Comparison of ENCODE assay signal across 10 cellular contexts in the genomic region with DNA sequence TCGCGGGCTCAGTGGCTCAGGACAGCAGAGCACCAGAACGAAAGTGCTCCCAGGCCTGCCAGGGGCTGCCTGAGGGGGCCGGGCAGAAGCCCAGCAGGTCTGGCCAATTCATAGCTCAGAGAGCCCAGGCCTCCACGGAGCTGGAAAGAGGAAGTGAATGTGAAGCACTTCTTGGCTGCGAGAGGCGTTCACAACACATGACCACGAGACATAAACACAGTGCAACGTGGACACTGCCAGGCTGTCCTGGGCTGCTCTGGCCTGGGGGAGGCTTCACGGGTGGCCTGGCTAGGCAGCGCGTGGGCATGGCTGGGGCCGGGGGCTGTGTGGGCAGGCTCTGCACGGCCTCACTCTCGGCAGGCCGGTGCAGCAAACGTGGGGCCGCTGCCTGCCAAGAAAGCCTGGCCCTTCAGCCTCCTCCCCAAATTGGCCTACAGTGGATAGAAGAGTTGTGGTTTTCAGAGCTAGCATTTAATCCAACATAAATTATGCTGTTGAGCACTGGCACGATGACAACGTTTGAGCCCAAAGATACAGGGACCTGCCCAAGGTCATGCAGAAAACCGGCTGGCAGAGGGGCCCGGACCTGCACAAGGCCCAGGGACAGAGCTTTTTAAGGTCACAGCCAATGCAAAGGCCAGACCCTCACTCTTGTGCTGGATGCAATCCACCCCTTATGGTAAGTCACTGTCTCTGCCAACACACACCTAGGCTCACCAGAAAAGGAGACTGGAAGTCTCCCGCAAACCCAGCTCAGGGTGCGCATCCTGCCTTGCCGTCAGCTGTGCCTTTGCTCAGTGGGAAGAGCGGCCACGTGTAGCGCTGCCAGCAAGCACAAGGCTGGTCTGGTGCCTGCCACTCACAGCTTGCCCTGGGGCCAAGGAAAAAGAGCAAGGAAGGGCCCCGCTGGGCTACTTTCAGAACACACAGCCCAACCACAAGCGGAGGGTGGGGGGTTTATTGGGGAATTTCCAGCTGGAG. TPM values are rescaled to one million over a fixed set of nuclear protein-coding genes. Genes with fewer than 3 reads are reported as not detected.
DNase-seq lines count a peak whose midpoint lies in the region; TF ChIP-seq lines count a peak whose summit lies in the region.
"Had no signal": no experiment of that assay in that cellular context is flagged by ENCODE, and none has a peak within 500 bp of the region (broad histone marks: within the 10 kb centered on the region; RNA-seq: fewer than 3 reads in every experiment).

No MANE protein-coding gene starts in this region.

- in situ Hi-C loops in GM13977 (cut with MboI; ENCODE audit: low pct_unique_long_range_greater_than_20kb, low sequenced_read_pairs, unreplicated experiment) = no loop called here

- H3K4me2 ChIP-seq in osteoblast (ENCODE audit: insufficient read depth, low read length) = peak overlapping the region; percentile 58
- H3K4me2 ChIP-seq: KMS-11 had no signal

- DNase-seq in GM13977 (ENCODE audit: low spot score) (peak; percentile 91), HCEC 1CT (peak; percentile 45), NOMO-1 treated with dmso at 0.1 percent for 144 hours (lab: John Stamatoyannopoulos, UW; ENCODE audit: unreplicated experiment) (peak; percentile 55), fibroblast of gingiva (ENCODE audit: low read depth) (peak; percentile 83), osteoblast (ENCODE audit: insufficient read length, low spot score, missing footprints) (peak; percentile 99), SHP77 (lab: John Stamatoyannopoulos, UW) (no peak), NCI-H2029 (lab: John Stamatoyannopoulos, UW) (no peak), GOT3 (lab: John Stamatoyannopoulos, UW) (no peak)

- H3K27me3 ChIP-seq in osteoblast (ENCODE audit: insufficient read depth, low read length) = no peaks in the 10 kb centered on the region

- no peaks in the 10 kb centered on the region for H3K36me3 ChIP-seq in osteoblast (ENCODE audit: insufficient read depth, low read length)

- H3K4me1 ChIP-seq in osteoblast (ENCODE audit: insufficient read depth, low read length) = peaks cover 12% of the 10 kb centered on the region

- TF ChIP-seq CTCF in GM13977 (IDR thresholded peaks at IDR 0.05; ENCODE audit: extremely low read depth, insufficient read depth, missing control alignments) = no peak
- TF ChIP-seq CTCF in osteoblast (IDR thresholded peaks at IDR 0.05; ENCODE audit: extremely low read depth, low read depth, low read length) = no peak

- peak overlapping the region; percentile 55 for H3K4me3 ChIP-seq in osteoblast (ENCODE audit: insufficient read depth, low read length)

- peaks cover 6% of the 10 kb centered on the region for H4K20me1 ChIP-seq in osteoblast (ENCODE audit: insufficient read depth, low read length)

- H3K79me2 ChIP-seq in osteoblast (ENCODE audit: insufficient read depth, low read length) = no peaks in the 10 kb centered on the region

- peak overlapping the region; percentile 64 for H2AFZ ChIP-seq in osteoblast (ENCODE audit: low read length)

- H3K27ac ChIP-seq in osteoblast (ENCODE audit: low read depth, low read length) = peak overlapping the region; percentile 66
- H3K27ac ChIP-seq: KMS-11 had no signal

- no peaks in the 10 kb centered on the region for H3K9me3 ChIP-seq in osteoblast (ENCODE audit: low read depth, low read length)

RNA-seq across cellular contexts. Expression of gene SLC25A29, which starts 8.6 kb away (rescaled TPM):
- total RNA-seq in osteoblast = 11.8 and 19.9 TPM in 2 replicates

RNA-seq across cellular contexts. Expression of gene SLC25A47, which starts 25.5 kb away (rescaled TPM):
- total RNA-seq in osteoblast = not detected in 2 replicates
- total RNA-seq: kidney epithelial cell had no signal

RNA-seq across cellular contexts. Expression of gene YY1, which starts 58.7 kb away (rescaled TPM):
- total RNA-seq in osteoblast = 45.2 and 47.1 TPM in 2 replicates

Comparison
In these comparisons a context has a peak if more than half of its experiments do, and no peak if none do; other contexts are left out.
1. DNase-seq: peak in GM13977 (single experiment), HCEC 1CT (single experiment), NOMO-1 treated with dmso at 0.1 percent for 144 hours (single experiment), fibroblast of gingiva (single experiment) and osteoblast (single experiment); none in SHP77 (0 of 2), NCI-H2029 (single experiment) and GOT3 (single experiment).